ENCODE assay signal across 8 cellular contexts in genomic region chr14:73058224-73058922, GRCh38.
DNase-seq lines count a peak whose midpoint lies in the region; ATAC-seq, FAIRE-seq and TF ChIP-seq lines count a peak whose summit lies in the region.

RBM25 (plus strand) TSS chr14:73058534; CDS start chr14:73071642, 13,108 bp downstream.

- peak; percentile 99 for DNase-seq in Ammon's horn (ENCODE audit: low spot score)
- DNase-seq in NCI-H446 treated with DMSO at 0.1 percent for 48 hours (lab: John Stamatoyannopoulos, UW): peak; percentile 98
- DNase-seq in cerebellar nuclear complex (lab: John Stamatoyannopoulos, UW): peak; percentile 88 to 92
- peak; percentile 90 for DNase-seq in stimulated activated CD4-positive, alpha-beta T cell treated with anti-CD3 and anti-CD28 coated beads, Interleukin-12 subunit alpha, Interleukin-12 subunit beta, amount 100 ng/mL, for 4 hours

- peak; percentile 95 for ATAC-seq in HG03432 (IDR thresholded peaks at IDR 0.05; ENCODE audit: unreplicated experiment)
- ATAC-seq in activated CD4-positive, CD25-positive, alpha-beta regulatory T cell treated with anti-CD3 and anti-CD28 coated beads, Interleukin-2, amount 50 U/mL, for 24 hours: peak; percentile 98 to 99

- peak; percentile 97 for FAIRE-seq in islet of Langerhans (lab: Jason Lieb, UNC)

- peak; percentile 99 for TF ChIP-seq POLR2A in GM19193 (IDR thresholded peaks at IDR 0.05; ENCODE audit: extremely low read depth, insufficient read depth, insufficient read length)

Comparison
In these comparisons a context has a peak if more than half of its experiments do, and no peak if none do; other contexts are left out.
1. Peak in every context shown above with its lines: DNase-seq and ATAC-seq.